3 cellular contexts compared by ENCODE assay signal in the genomic region with DNA sequence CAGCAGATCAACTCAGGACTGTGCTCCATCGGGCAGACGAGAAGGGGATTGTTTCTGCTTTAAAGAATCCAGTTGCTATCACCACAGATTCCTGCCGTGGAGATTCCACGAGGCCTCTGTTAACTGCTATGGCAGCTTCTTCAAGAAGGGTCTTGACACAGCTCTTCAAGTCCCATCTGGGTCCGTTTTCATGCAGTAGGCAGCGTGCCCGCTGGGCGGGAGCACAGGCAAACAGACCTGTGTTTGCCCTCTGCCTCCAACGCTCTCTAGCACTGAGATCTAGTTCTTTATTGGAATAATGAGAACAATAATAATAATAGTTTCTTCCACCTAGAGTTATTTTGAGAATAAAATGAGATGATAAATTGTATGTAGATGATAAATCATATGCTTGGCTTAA.
"Had no signal": no experiment of that assay in that cellular context is flagged by ENCODE, and none has a peak within 500 bp of the region (broad histone marks: within the 10 kb centered on the region; RNA-seq: fewer than 3 reads in every experiment).

No MANE protein-coding gene starts in this region.

- H3K4me3 ChIP-seq: GM23338 had no signal

- ATAC-seq: GM23338 had no signal

- DNase-seq: H9, HCEC 1CT had no signal
